Comparison of ENCODE assay signal across 8 cellular contexts in the genomic region with DNA sequence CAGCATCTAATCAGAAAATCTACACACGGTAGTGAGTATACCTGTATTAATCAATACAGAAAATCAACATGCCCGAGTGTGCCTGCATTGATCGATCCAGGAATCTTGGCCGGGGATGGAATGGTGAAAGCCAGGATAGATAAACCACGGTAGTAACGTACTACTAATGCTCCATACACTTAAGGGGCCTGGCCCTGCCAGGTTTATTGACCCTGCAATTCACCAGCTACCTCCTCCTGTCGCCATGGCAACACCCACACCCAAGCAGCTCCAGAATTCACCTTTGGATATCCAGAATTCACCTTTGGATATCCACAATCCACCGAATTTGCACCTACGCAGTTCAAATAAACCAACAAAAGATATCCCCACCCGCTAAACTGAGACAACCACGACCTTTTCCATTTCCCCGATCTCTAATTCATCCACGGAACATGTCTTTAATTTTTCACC. TPM values are rescaled to one million over a fixed set of nuclear protein-coding genes. Genes with fewer than 3 reads are reported as not detected.
A peak's percentile ranks its signal among the peaks of the same experiment; 100 is the strongest.
DNase-seq lines count a peak whose midpoint lies in the region; ATAC-seq, FAIRE-seq and TF ChIP-seq lines count a peak whose summit lies in the region.

No MANE protein-coding gene starts in this region.

- peak overlapping the region; percentile 99 for H3K9ac ChIP-seq in astrocyte (ENCODE audit: low read length)

- WGBS in suprapubic skin, result 17% methylated on average over 13 of the region's 13 CpGs

- H4K20me1 ChIP-seq in astrocyte (ENCODE audit: insufficient read depth, low read length), result no peaks in the 10 kb centered on the region

- H3K4me3 ChIP-seq in GM12864 (ENCODE audit: low read depth, low read length), result peak overlapping the region; percentile 77
- H3K4me3 ChIP-seq in astrocyte (ENCODE audit: insufficient read depth, low read depth, low read length), result peak overlapping the region; percentile 84
- peak overlapping the region; percentile 66 for H3K4me3 ChIP-seq in suprapubic skin

- H3K27ac ChIP-seq in astrocyte (ENCODE audit: low read depth, low read length) (peak overlapping the region; percentile 100), suprapubic skin (peak overlapping the region; percentile 98)

- TF ChIP-seq CTCF in GM12864 (IDR thresholded peaks at IDR 0.05; ENCODE audit: low read depth, low read length, missing control alignments), result no peak
- no peak for TF ChIP-seq CTCF in astrocyte (IDR thresholded peaks at IDR 0.05; ENCODE audit: insufficient read depth, low read depth, low read length)
- no peak for TF ChIP-seq CTCF in suprapubic skin (IDR thresholded peaks at IDR 0.05)

- no peaks in the 10 kb centered on the region for H3K27me3 Mint-ChIP-seq in astrocyte (ENCODE audit: low read depth, unreplicated experiment)

- DNase-seq in GM12864 (ENCODE audit: low read depth) (no peak), NCI-H187 treated with DMSO at 0.1 percent for 48 hours (lab: John Stamatoyannopoulos, UW) (peak; percentile 56), astrocyte (ENCODE audit: low read depth) (no peak), inferior parietal cortex (ENCODE audit: extremely low spot score) (peak; percentile 66), suprapubic skin (ENCODE audit: low spot score in 2 of 2) (peak in 1 of 2 donors; percentile 75), NCI-H226 (no peak)

- H3K27me3 ChIP-seq in astrocyte (ENCODE audit: insufficient read depth, low read length), result no peaks in the 10 kb centered on the region
- no peaks in the 10 kb centered on the region for H3K27me3 ChIP-seq in suprapubic skin

- peaks cover 22% of the 10 kb centered on the region for H3K4me1 ChIP-seq in astrocyte (ENCODE audit: insufficient read depth, low read length)
- H3K4me1 ChIP-seq in suprapubic skin, result peaks cover 26% of the 10 kb centered on the region

- no peak overlapping the region for H3K4me3 Mint-ChIP-seq in astrocyte (ENCODE audit: unreplicated experiment)

- no peak for TF ChIP-seq EP300 in suprapubic skin (IDR thresholded peaks at IDR 0.05)

- TF ChIP-seq POLR2A in suprapubic skin (IDR thresholded peaks at IDR 0.05), result no peak

- H3K4me2 ChIP-seq in astrocyte (ENCODE audit: low read length), result peak overlapping the region; percentile 93

- H3K36me3 ChIP-seq in astrocyte (ENCODE audit: insufficient read depth, low read length) (no peaks in the 10 kb centered on the region), suprapubic skin (no peaks in the 10 kb centered on the region)

- peak overlapping the region; percentile 84 for H2AFZ ChIP-seq in astrocyte (ENCODE audit: low read depth, low read length)

- no peaks in the 10 kb centered on the region for H3K9me3 ChIP-seq in astrocyte (ENCODE audit: insufficient read depth, low read depth, low read length)
- H3K9me3 ChIP-seq in suprapubic skin, result no peaks in the 10 kb centered on the region

- no peak for ATAC-seq in GM21786 (IDR thresholded peaks at IDR 0.05; ENCODE audit: unreplicated experiment)
- no peak for ATAC-seq in HG02678 (IDR thresholded peaks at IDR 0.05; ENCODE audit: unreplicated experiment)

- H3K27ac Mint-ChIP-seq in astrocyte (ENCODE audit: unreplicated experiment), result no peak overlapping the region

- H3K79me2 ChIP-seq in astrocyte (ENCODE audit: insufficient read depth, low read length), result no peaks in the 10 kb centered on the region

- no peaks in the 10 kb centered on the region for H3K36me3 Mint-ChIP-seq in astrocyte (ENCODE audit: low read depth, unreplicated experiment)

- peaks cover 13% of the 10 kb centered on the region for H3K4me1 Mint-ChIP-seq in astrocyte (ENCODE audit: low read depth, unreplicated experiment)

- no peaks in the 10 kb centered on the region for H3K9me3 Mint-ChIP-seq in astrocyte (ENCODE audit: unreplicated experiment)

- FAIRE-seq in astrocyte (lab: Jason Lieb, UNC), result no peak

RNA-seq across cellular contexts. Expression of a gene that starts 14.8 kb away (rescaled TPM):
- total RNA-seq in astrocyte (302 and 347 TPM in 2 replicates), suprapubic skin (100 to 1,000 TPM; 258 to 369 (median 300) TPM)

RNA-seq across cellular contexts. Expression of a gene that starts 50.3 kb away (rescaled TPM):
- 16.9 and 19.7 TPM in 2 replicates for total RNA-seq in astrocyte
- 10 to 100 TPM in 3 of 4 donors, 1 to 10 TPM in 1; 8.8 to 22.4 (median 14.6) TPM for total RNA-seq in suprapubic skin

Comparison
In these comparisons a context has a peak if more than half of its experiments do, and no peak if none do; other contexts are left out.
1. DNase-seq: peak in NCI-H187 treated with DMSO at 0.1 percent for 48 hours (single experiment) and inferior parietal cortex (single experiment); none in GM12864 (single experiment), astrocyte (single experiment) and NCI-H226 (single experiment).
2. Peak in every context shown above with its lines, with median percentiles within 50 percentile points of each other: H3K4me3 ChIP-seq.